ENCODE assay signal across 1 cellular context in genomic region chr9:88278036-88278435, GRCh38.
TF ChIP-seq lines count a peak whose summit lies in the region.

No MANE protein-coding gene starts in this region.

TF ChIP-seq in IMR-90, 13 proteins besides CTCF, POLR2A, EP300 and RAD21:
- TF ChIP-seq RCOR1 (IDR thresholded peaks at IDR 0.05; ENCODE audit: insufficient replicate concordance, low read length) = no peak
- TF ChIP-seq MAFK (IDR thresholded peaks at IDR 0.05; ENCODE audit: low read depth, low read length) = no peak
- no peak for TF ChIP-seq MAZ (IDR thresholded peaks at IDR 0.05; ENCODE audit: borderline replicate concordance, low read depth, low read length)
- TF ChIP-seq FOS (IDR thresholded peaks at IDR 0.05; ENCODE audit: low read depth, low read length) = no peak
- no peak for TF ChIP-seq BHLHE40 (IDR thresholded peaks at IDR 0.05; ENCODE audit: low read depth, low read length)
- no peak for TF ChIP-seq MXI1 (IDR thresholded peaks at IDR 0.05; ENCODE audit: borderline replicate concordance, low read depth, low read length)
- TF ChIP-seq SMC3 (IDR thresholded peaks at IDR 0.05; ENCODE audit: low read depth, low read length) = no peak
